Comparison of ENCODE assay signal across 9 cellular contexts in the genomic region with DNA sequence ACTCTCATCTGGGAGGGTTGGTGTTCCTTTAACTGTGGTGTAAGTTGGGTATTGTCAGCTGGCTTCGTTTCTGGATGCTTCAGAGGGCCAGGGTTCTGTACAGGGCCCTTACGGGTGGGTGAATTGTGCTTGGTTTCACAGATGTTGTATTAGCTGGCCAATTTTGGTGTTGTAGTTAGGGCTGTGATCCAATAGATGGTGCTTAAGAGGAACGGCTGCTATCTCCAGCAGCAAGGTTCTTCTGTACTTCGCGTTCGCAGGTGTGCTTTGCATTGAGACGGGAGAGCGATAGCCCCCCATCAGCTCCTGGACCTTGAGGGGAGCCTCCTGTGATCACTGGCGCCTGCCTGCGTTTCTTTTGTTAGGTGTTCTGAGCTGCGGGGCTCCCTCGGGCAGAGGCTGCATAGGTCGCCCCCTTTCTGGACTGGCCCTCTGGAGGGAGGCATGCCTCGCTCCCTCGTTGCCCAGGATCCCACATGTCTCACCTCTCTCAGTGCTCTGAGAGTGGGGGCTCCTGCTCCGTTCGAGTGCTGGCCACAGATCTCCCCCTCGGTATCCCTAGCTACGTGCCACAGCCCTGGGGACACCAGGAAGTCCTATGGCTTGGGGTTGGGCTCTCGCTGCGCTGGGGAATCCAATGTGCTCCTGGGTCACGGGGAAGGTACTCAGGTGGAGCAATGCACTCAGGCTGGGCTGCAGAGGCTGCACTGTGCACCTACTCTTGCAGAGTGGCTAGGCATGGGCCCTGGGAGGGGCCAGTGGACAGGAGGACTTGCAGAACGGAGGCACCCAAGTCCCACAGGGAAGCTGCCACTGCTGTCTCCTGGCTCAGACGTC. TPM values are rescaled to one million over a fixed set of nuclear protein-coding genes. Genes with fewer than 3 reads are reported as not detected.
DNase-seq lines count a peak whose midpoint lies in the region; ATAC-seq, FAIRE-seq and TF ChIP-seq lines count a peak whose summit lies in the region.
"Had no signal": no experiment of that assay in that cellular context is flagged by ENCODE, and none has a peak within 500 bp of the region (broad histone marks: within the 10 kb centered on the region; RNA-seq: fewer than 3 reads in every experiment).

No MANE protein-coding gene starts in this region.

- no peaks in the 10 kb centered on the region for H3K9me3 ChIP-seq in T-helper 17 cell (ENCODE audit: control insufficient read depth, low read length, poor library complexity, severe bottlenecking)
- H3K9me3 ChIP-seq in endothelial cell of umbilical vein (replicated peaks; ENCODE audit: control insufficient read depth, insufficient read depth, low read length), result no peaks in the 10 kb centered on the region
- no peaks in the 10 kb centered on the region for H3K9me3 ChIP-seq in mucosa of stomach (ENCODE audit: control insufficient read depth, low read length)

- H3K36me3 ChIP-seq in GM06990 (ENCODE audit: control insufficient read depth, insufficient read depth, low read length) (no peaks in the 10 kb centered on the region), endothelial cell of umbilical vein (ENCODE audit: control insufficient read depth in 2 of 2, extremely low read depth in 1 of 2, insufficient read depth in 2 of 2, low read length in 2 of 2) (no peaks in the 10 kb centered on the region), mucosa of stomach (ENCODE audit: control insufficient read depth, insufficient read depth, low read length) (no peaks in the 10 kb centered on the region)

- no TSS peak for BruUV-seq in endothelial cell of umbilical vein (replicated peaks; lab: Mats Ljungman, UMichigan)

- H3K9me1 ChIP-seq in endothelial cell of umbilical vein (replicated peaks; ENCODE audit: control insufficient read depth, extremely low read depth, insufficient read depth, low read length), result no peaks in the 10 kb centered on the region

- peaks cover 25% of the 10 kb centered on the region for H3K27me3 Mint-ChIP-seq in T-helper 17 cell

- peak overlapping the region; percentile 90 for H3K4me3 Mint-ChIP-seq in T-helper 17 cell

- H3K4me2 ChIP-seq in endothelial cell of umbilical vein (ENCODE audit: insufficient read depth, low read length), result peak overlapping the region; percentile 88

- POLR2A ChIA-PET in endothelial cell of umbilical vein (lab: Charles Lee), result no interaction called here

- no peak overlapping the region for H3K9ac ChIP-seq in endothelial cell of umbilical vein (replicated peaks; ENCODE audit: extremely low read depth, insufficient read depth, low read length)
- H3K9ac ChIP-seq in mucosa of stomach (ENCODE audit: low read length), result peak overlapping the region; percentile 52

- no peak overlapping the region for H3K27ac ChIP-seq in endothelial cell of umbilical vein (ENCODE audit: insufficient read depth, low read depth, low read length)

- peak overlapping the region; percentile 96 for H2AFZ ChIP-seq in endothelial cell of umbilical vein (ENCODE audit: low read depth, low read length)

- ATAC-seq in GM21717 (IDR thresholded peaks at IDR 0.05; ENCODE audit: unreplicated experiment) (peak; percentile 33), T-helper 17 cell (peak; percentile 77)

- no peak for TF ChIP-seq POLR2A in endothelial cell of umbilical vein (IDR thresholded peaks at IDR 0.05; ENCODE audit: low read depth, low read length)

- H3K27me3 ChIP-seq in GM06990 (replicated peaks; ENCODE audit: control insufficient read depth, insufficient read depth, low read length), result no peaks in the 10 kb centered on the region
- peaks cover 4 to 5% of the 10 kb centered on the region in 2 experiments for H3K27me3 ChIP-seq in endothelial cell of umbilical vein (ENCODE audit: control insufficient read depth in 2 of 2, insufficient read depth in 2 of 2, low read length in 2 of 2)
- peaks cover 6% of the 10 kb centered on the region for H3K27me3 ChIP-seq in mucosa of stomach (ENCODE audit: control insufficient read depth, insufficient read depth, low read length)

- dilution Hi-C loops in endothelial cell of umbilical vein (cut with MboI; ENCODE audit: extremely low pct_ligation_motif_present, low sequenced_read_pairs), result no loop called here

- DNase-seq in GM06990 (ENCODE audit: extremely low read depth, insufficient read length) (peak; percentile 30), Kasumi-1 (lab: John Stamatoyannopoulos, UW) (peak; percentile 42 to 73), T-helper 17 cell (peak in 1 of 3 donors; percentile 17), endothelial cell of umbilical vein (ENCODE audit: low read depth, low spot score) (peak; percentile 7), GOT3 (lab: John Stamatoyannopoulos, UW) (no peak), LoVo (ENCODE audit: low spot score) (no peak)

- CTCF ChIA-PET in endothelial cell of umbilical vein (lab: Charles Lee), result no interaction called here

- H3K36me3 Mint-ChIP-seq in T-helper 17 cell (ENCODE audit: low read depth), result peaks cover 2% of the 10 kb centered on the region

- peaks cover 25% of the 10 kb centered on the region for H3K4me1 Mint-ChIP-seq in T-helper 17 cell

- FAIRE-seq in endothelial cell of umbilical vein (lab: Jason Lieb, UNC), result no peak
- FAIRE-seq: colon had no signal

- H3K4me1 ChIP-seq in endothelial cell of umbilical vein (ENCODE audit: control insufficient read depth, extremely low read depth, insufficient read depth, low read length) (peaks cover 10% of the 10 kb centered on the region), mucosa of stomach (ENCODE audit: control insufficient read depth, insufficient read depth, low read length) (peaks cover 14% of the 10 kb centered on the region)

- intact Hi-C loops in endothelial cell of umbilical vein (cut with micrococcal nuclease), result no loop called here

- H3K4me3 ChIP-seq in GM06990 (replicated peaks; ENCODE audit: low read depth, low read length) (peak overlapping the region; percentile 59), endothelial cell of umbilical vein (replicated peaks in 1 of 3; ENCODE audit: insufficient read depth in 1 of 3, low read depth in 1 of 3, low read length in 3 of 3) (peak overlapping the region in 2 of 3 experiments; percentile 18 to 56), mucosa of stomach (ENCODE audit: low read length) (peak overlapping the region; percentile 37)

- no peaks in the 10 kb centered on the region for H3K79me2 ChIP-seq in endothelial cell of umbilical vein (ENCODE audit: control insufficient read depth, insufficient read depth, low read length)

- TF ChIP-seq CTCF in GM06990 (IDR thresholded peaks at IDR 0.05; ENCODE audit: insufficient read depth, low read length, poor library complexity, severe bottlenecking), result peak; percentile 8
- no peak for TF ChIP-seq CTCF in endothelial cell of umbilical vein (IDR thresholded peaks at IDR 0.05; ENCODE audit: extremely low read depth in 1 of 2, insufficient read depth in 1 of 2, low read depth in 1 of 2, low read length in 2 of 2)

- no peaks in the 10 kb centered on the region for H4K20me1 ChIP-seq in endothelial cell of umbilical vein (replicated peaks; ENCODE audit: control insufficient read depth, extremely low read depth, insufficient read depth, low read length)

- no peak overlapping the region for H3K27ac Mint-ChIP-seq in T-helper 17 cell

TF ChIP-seq in endothelial cell of umbilical vein, 7 proteins besides CTCF, POLR2A, EP300 and RAD21:
- TF ChIP-seq FOS (IDR thresholded peaks at IDR 0.05; ENCODE audit: borderline replicate concordance, insufficient read depth, low read length) (no peak), POLR2AphosphoS5 (IDR thresholded peaks at IDR 0.05; ENCODE audit: insufficient read depth, low read depth, low read length) (no peak), GATA2 (IDR thresholded peaks at IDR 0.05; ENCODE audit: insufficient read depth, insufficient read length, low read depth, low read length) (no peak), EZH2 (IDR thresholded peaks at IDR 0.05; ENCODE audit: borderline replicate concordance, low read depth, low read length, severe bottlenecking) (no peak), MYC (IDR thresholded peaks at IDR 0.05; ENCODE audit: low read depth, low read length) (no peak), JUN (IDR thresholded peaks at IDR 0.05; ENCODE audit: borderline replicate concordance, insufficient read depth, insufficient read length, low read depth) (no peak)
- TF ChIP-seq, protein P1, sequence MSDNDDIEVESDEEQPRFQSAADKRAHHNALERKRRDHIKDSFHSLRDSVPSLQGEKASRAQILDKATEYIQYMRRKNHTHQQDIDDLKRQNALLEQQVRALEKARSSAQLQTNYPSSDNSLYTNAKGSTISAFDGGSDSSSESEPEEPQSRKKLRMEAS (IDR thresholded peaks at IDR 0.05; ENCODE audit: insufficient read depth, insufficient read length), result no peak

RNA-seq across cellular contexts. Expression of a gene that starts 0.8 kb away (rescaled TPM):
- not detected for total RNA-seq in T-helper 17 cell
- total RNA-seq in endothelial cell of umbilical vein, result not detected in 2 replicates
- polyA plus RNA-seq in endothelial cell of umbilical vein, result not detected in 2 replicates
- not detected in 2 replicates for polyA plus RNA-seq in endothelial cell of umbilical vein (2011; cell fraction: cytosol; rRNA removed)
- polyA plus RNA-seq in endothelial cell of umbilical vein (2011; cell fraction: nucleus; rRNA removed), result not detected in 2 replicates
- polyA plus RNA-seq in endothelial cell of umbilical vein (2012), result not detected in 2 replicates
- not detected in 2 replicates for polyA minus RNA-seq in endothelial cell of umbilical vein
- not detected for polyA minus RNA-seq in endothelial cell of umbilical vein (2011; cell fraction: cytosol; rRNA and poly(A)+ RNA removed)
- not detected in 2 replicates for polyA minus RNA-seq in endothelial cell of umbilical vein (2011; cell fraction: nucleus; rRNA and poly(A)+ RNA removed)

RNA-seq across cellular contexts. Expression of a gene that starts 58.7 kb away (rescaled TPM):
- under 1 TPM; 0.47 to 0.92 TPM for total RNA-seq in T-helper 17 cell
- total RNA-seq in endothelial cell of umbilical vein, result 28.2 and 33.6 TPM in 2 replicates
- 45.7 and 54.7 TPM in 2 replicates for polyA plus RNA-seq in endothelial cell of umbilical vein
- polyA plus RNA-seq in endothelial cell of umbilical vein (2011; cell fraction: cytosol; rRNA removed), result 35.7 and 43.8 TPM in 2 replicates
- 14.7 and 17.6 TPM in 2 replicates for polyA plus RNA-seq in endothelial cell of umbilical vein (2011; cell fraction: nucleus; rRNA removed)
- 35.8 and 43.3 TPM in 2 replicates for polyA plus RNA-seq in endothelial cell of umbilical vein (2012)
- polyA minus RNA-seq in endothelial cell of umbilical vein, result 17.0 and 21.8 TPM in 2 replicates
- 4.5 TPM for polyA minus RNA-seq in endothelial cell of umbilical vein (2011; cell fraction: cytosol; rRNA and poly(A)+ RNA removed)
- polyA minus RNA-seq in endothelial cell of umbilical vein (2011; cell fraction: nucleus; rRNA and poly(A)+ RNA removed), result 4.8 and 7.1 TPM in 2 replicates

Comparison
In these comparisons a context has a peak if more than half of its experiments do, and no peak if none do; other contexts are left out.
1. DNase-seq: peak in GM06990 (single experiment), Kasumi-1 (2 of 2) and endothelial cell of umbilical vein (single experiment); none in GOT3 (single experiment) and LoVo (single experiment).
2. RNA of a gene that starts 58.7 kb away (total RNA-seq): 28.2 to 33.6 TPM in endothelial cell of umbilical vein; 0.47 to 0.92 TPM in T-helper 17 cell; every median in the first group is over 10 times any median in the second.
3. Peak in every context shown above with its lines, with median percentiles within 50 percentile points of each other: H3K4me3 ChIP-seq.